Comparison of ENCODE assay signal across 17 cellular contexts in genomic region chr15:63254991-63255390, GRCh38. TPM values are rescaled to one million over a fixed set of nuclear protein-coding genes. Genes with fewer than 3 reads are reported as not detected.
DNase-seq lines count a peak whose midpoint lies in the region; ATAC-seq and TF ChIP-seq lines count a peak whose summit lies in the region.
"Had no signal": no experiment of that assay in that cellular context is flagged by ENCODE, and none has a peak within 500 bp of the region (broad histone marks: within the 10 kb centered on the region; RNA-seq: fewer than 3 reads in every experiment).

No MANE protein-coding gene starts in this region.

- H3K36me3 Mint-ChIP-seq in natural killer cell (peaks cover 6% of the 10 kb centered on the region), WTC11 (peaks cover 18% of the 10 kb centered on the region), immature natural killer cell (peaks cover 4 to 34% (median 6%) of the 10 kb centered on the region in 3 donors)
- H3K36me3 Mint-ChIP-seq in natural killer cell treated with Interleukin-12 subunit alpha and Interleukin-12 subunit beta and Interleukin-15 and Interleukin-18, amount 100 ng/mL, for 72 hours: peaks cover 10% of the 10 kb centered on the region

- peaks cover 7% of the 10 kb centered on the region for H3K4me1 ChIP-seq in lower lobe of right lung
- H3K4me1 ChIP-seq: BLaER1 had no signal

- CTCF ChIA-PET in WTC11 (lab: Charles Lee): interaction anchor here (0.5 to 1.3 kb wide), 3 partner anchors 67 to 207 kb away, joined by 3 to 5 read pairs (median 4); no protein-coding TSS in a partner anchor

- no peaks in the 10 kb centered on the region for H3K27me3 ChIP-seq in lower lobe of right lung (ENCODE audit: low read depth)
- H3K27me3 ChIP-seq: BLaER1 had no signal

- no peak overlapping the region for H3K27ac ChIP-seq in lower lobe of right lung
- H3K27ac ChIP-seq: BLaER1 had no signal

- intact Hi-C loops in natural killer cell (cut with micrococcal nuclease) (no loop called here), lower lobe of right lung (cut with DNase I) (no loop called here)

- no peak overlapping the region for H3K4me3 ChIP-seq in lower lobe of right lung
- H3K4me3 ChIP-seq: BLaER1 had no signal

- H3K4me3 Mint-ChIP-seq in natural killer cell: no peak overlapping the region
- no peak overlapping the region for H3K4me3 Mint-ChIP-seq in natural killer cell treated with Interleukin-12 subunit alpha and Interleukin-12 subunit beta and Interleukin-15 and Interleukin-18, amount 100 ng/mL, for 72 hours
- H3K4me3 Mint-ChIP-seq in WTC11: no peak overlapping the region
- H3K4me3 Mint-ChIP-seq in immature natural killer cell: no peak overlapping the region

- POLR2A ChIA-PET in WTC11 (lab: Charles Lee): interaction anchor here (1.1 kb wide), 1 partner anchor 44 kb away, joined by 3 read pairs; no protein-coding TSS in a partner anchor

- H3K9me3 ChIP-seq in lower lobe of right lung: no peaks in the 10 kb centered on the region

- H3K27ac Mint-ChIP-seq in natural killer cell (peak overlapping the region; percentile 72 to 73), WTC11 (peak overlapping the region; percentile 84), immature natural killer cell (peak overlapping the region in 4 of 6 donors; percentile 1 to 81 (median 50))
- peak overlapping the region in 1 of 2 donors; percentile 88 for H3K27ac Mint-ChIP-seq in natural killer cell treated with Interleukin-12 subunit alpha and Interleukin-12 subunit beta and Interleukin-15 and Interleukin-18, amount 100 ng/mL, for 72 hours

- TF ChIP-seq CTCF in natural killer cell (IDR thresholded peaks at IDR 0.05) (no peak), WTC11 (IDR thresholded peaks at IDR 0.05) (no peak), lower lobe of right lung (IDR thresholded peaks at IDR 0.05) (no peak)

- H3K27me3 Mint-ChIP-seq in natural killer cell (ENCODE audit: low read depth in 2 of 2): no peaks in the 10 kb centered on the region
- H3K27me3 Mint-ChIP-seq in natural killer cell treated with Interleukin-12 subunit alpha and Interleukin-12 subunit beta and Interleukin-15 and Interleukin-18, amount 100 ng/mL, for 72 hours: no peaks in the 10 kb centered on the region
- no peaks in the 10 kb centered on the region for H3K27me3 Mint-ChIP-seq in WTC11 (ENCODE audit: low read depth)
- H3K27me3 Mint-ChIP-seq in immature natural killer cell (ENCODE audit: low read depth in 3 of 3): peaks cover 0 to 9% (median 6%) of the 10 kb centered on the region in 3 donors

- H3K4me1 Mint-ChIP-seq in natural killer cell (peaks cover 43 to 51% of the 10 kb centered on the region in 2 donors), WTC11 (peaks cover 28% of the 10 kb centered on the region), immature natural killer cell (peaks cover 38 to 60% of the 10 kb centered on the region in 2 donors)
- H3K4me1 Mint-ChIP-seq in natural killer cell treated with Interleukin-12 subunit alpha and Interleukin-12 subunit beta and Interleukin-15 and Interleukin-18, amount 100 ng/mL, for 72 hours (ENCODE audit: low read depth in 2 of 2): peaks cover 16 to 42% of the 10 kb centered on the region in 2 donors

- H3K9me3 Mint-ChIP-seq in natural killer cell (no peaks in the 10 kb centered on the region), WTC11 (peaks cover 6% of the 10 kb centered on the region; the same call in 1 of the 2 replicates), immature natural killer cell (no peaks in the 10 kb centered on the region)
- no peaks in the 10 kb centered on the region for H3K9me3 Mint-ChIP-seq in natural killer cell treated with Interleukin-12 subunit alpha and Interleukin-12 subunit beta and Interleukin-15 and Interleukin-18, amount 100 ng/mL, for 72 hours

- H3K36me3 ChIP-seq in lower lobe of right lung: peaks cover 63% of the 10 kb centered on the region

- DNase-seq in natural killer cell: no peak
- no peak for DNase-seq in natural killer cell treated with Interleukin-12 subunit alpha and Interleukin-12 subunit beta and Interleukin-15 and Interleukin-18, amount 100 ng/mL, for 72 hours (ENCODE audit: low spot score)
- no peak for DNase-seq in WTC11 (ENCODE audit: low spot score)
- DNase-seq in immature natural killer cell: no peak
- DNase-seq in NCI-H1694 treated with DMSO at 0.1 percent for 48 hours (lab: John Stamatoyannopoulos, UW): no peak
- no peak for DNase-seq in lower lobe of right lung
- no peak for DNase-seq in NCI-H2107 treated with DMSO at 0.1 percent for 48 hours (lab: John Stamatoyannopoulos, UW; ENCODE audit: unreplicated experiment)
- DNase-seq in glomerular visceral epithelial cell (ENCODE audit: extremely low spot score): no peak
- DNase-seq: DMS79, HCEC 1CT, KBM-7, NCI-H187 treated with DMSO at 0.1 percent for 48 hours, NCI-H345, NCI-H524 treated with DMSO at 0.1 percent for 48 hours, SHP77 had no signal

- no peak for ATAC-seq in natural killer cell
- no peak for ATAC-seq in natural killer cell treated with Interleukin-12 subunit alpha and Interleukin-12 subunit beta and Interleukin-15 and Interleukin-18, amount 100 ng/mL, for 72 hours
- no peak for ATAC-seq in WTC11
- ATAC-seq in lower lobe of right lung: no peak
- ATAC-seq: SK-N-SH treated with all-trans-retinoic acid at 6 μM for 48 hours had no signal

TF ChIP-seq in WTC11, 78 proteins besides CTCF, POLR2A, EP300 and RAD21 (continues in another document):
- TF ChIP-seq CREB1 (CRISPR knock-in tag; IDR thresholded peaks at IDR 0.05) (no peak), CBFB (CRISPR knock-in tag; IDR thresholded peaks at IDR 0.05; ENCODE audit: low read depth) (no peak), ZNF121 (CRISPR knock-in tag; IDR thresholded peaks at IDR 0.05) (no peak), JUN (CRISPR knock-in tag; IDR thresholded peaks at IDR 0.05) (no peak), SOX15 (CRISPR knock-in tag; IDR thresholded peaks at IDR 0.05) (no peak), GRHL2 (CRISPR knock-in tag; IDR thresholded peaks at IDR 0.05; ENCODE audit: insufficient replicate concordance, severe bottlenecking) (no peak), ETV6 (CRISPR knock-in tag; IDR thresholded peaks at IDR 0.05) (no peak), PREB (CRISPR knock-in tag; IDR thresholded peaks at IDR 0.05; ENCODE audit: borderline replicate concordance) (no peak), ARID4B (CRISPR knock-in tag; IDR thresholded peaks at IDR 0.05; ENCODE audit: borderline replicate concordance) (no peak), ZNF423 (CRISPR knock-in tag; IDR thresholded peaks at IDR 0.05) (no peak), ATF1 (CRISPR knock-in tag; IDR thresholded peaks at IDR 0.05) (no peak), ZBTB21 (CRISPR knock-in tag; IDR thresholded peaks at IDR 0.05; ENCODE audit: borderline replicate concordance) (no peak)

RNA-seq across cellular contexts. Expression of gene APH1B, which starts 22.4 kb away (rescaled TPM):
- total RNA-seq in natural killer cell (10 to 100 TPM in 1 of 3 donors, 1 to 10 TPM in 2; 8.6 to 12.4 (median 9.9) TPM), WTC11 (2021) (22.0 to 27.5 TPM (median 25.0 TPM) in 3 replicates), lower lobe of right lung (31.0 TPM)
- 10 to 100 TPM in 1 of 2 donors, 1 to 10 TPM in 1; 8.7 to 14.7 TPM for total RNA-seq in natural killer cell treated with Interleukin-12 subunit alpha and Interleukin-12 subunit beta and Interleukin-15 and Interleukin-18, amount 100 ng/mL, for 72 hours
- 1 to 10 TPM; 4.8 to 7.8 (median 5.7) TPM for polyA plus RNA-seq in immature natural killer cell
